In the genomic region with DNA sequence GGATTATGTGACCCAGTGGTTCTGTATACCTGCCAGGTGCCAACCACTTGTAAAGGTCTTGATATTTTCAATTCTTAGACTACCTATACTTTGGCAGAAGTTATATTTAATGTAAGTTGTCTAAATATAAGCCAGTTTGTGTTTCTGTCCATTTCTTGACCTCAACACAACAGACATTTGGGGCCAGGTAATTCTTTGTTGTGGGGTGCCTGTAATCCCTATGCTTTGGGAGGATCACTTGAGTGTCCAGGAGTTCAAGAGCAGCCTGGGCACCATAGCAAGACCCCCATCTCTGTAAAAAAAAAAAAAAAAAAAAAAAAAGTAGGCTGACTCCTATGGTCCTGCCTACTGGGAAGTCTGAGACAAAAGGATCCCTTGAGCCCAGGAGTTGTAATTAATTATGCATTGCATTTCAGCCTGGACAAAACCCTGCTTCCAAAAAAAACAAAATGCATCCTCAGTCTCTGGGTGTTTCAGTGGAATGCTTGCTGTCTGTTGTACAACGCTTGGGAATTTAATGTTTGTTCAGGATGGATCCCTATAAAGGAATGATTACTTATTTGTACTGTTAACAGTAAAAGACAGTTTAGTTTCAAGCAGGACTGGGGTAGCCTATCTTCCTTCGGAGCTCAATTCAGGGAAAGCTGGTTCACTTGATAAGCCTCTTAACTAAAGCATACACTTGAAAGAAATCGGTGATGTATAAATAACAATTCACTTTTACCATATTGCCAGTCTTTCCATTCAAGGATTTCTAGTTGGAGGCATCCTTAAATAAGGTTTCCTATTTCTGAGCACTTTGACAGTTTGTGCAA, we compare ENCODE assay signal across 9 cellular contexts. TPM values are rescaled to one million over a fixed set of nuclear protein-coding genes. Genes with fewer than 3 reads are reported as not detected.
DNase-seq lines count a peak whose midpoint lies in the region; ATAC-seq and TF ChIP-seq lines count a peak whose summit lies in the region.
"Had no signal": no experiment of that assay in that cellular context is flagged by ENCODE, and none has a peak within 500 bp of the region (broad histone marks: within the 10 kb centered on the region; RNA-seq: fewer than 3 reads in every experiment).

No MANE protein-coding gene starts in this region.

- H3K4me3 Mint-ChIP-seq in activated CD4-positive, alpha-beta T cell treated with anti-CD3 and anti-CD28 coated beads for 36 hours: peak overlapping the region; percentile 98
- H3K4me3 Mint-ChIP-seq in CD8-positive, alpha-beta memory T cell: peak overlapping the region in 2 of 7 donors; percentile 51 to 56

- peaks cover 33% of the 10 kb centered on the region for H3K4me1 ChIP-seq in CD8-positive, alpha-beta memory T cell (ENCODE audit: insufficient read depth, low read length)
- peaks cover 20% of the 10 kb centered on the region for H3K4me1 ChIP-seq in PC-9 (replicated peaks; ENCODE audit: insufficient read depth)
- H3K4me1 ChIP-seq in hepatocyte (ENCODE audit: insufficient read depth): peaks cover 14% of the 10 kb centered on the region

- H3K4me1 Mint-ChIP-seq in activated CD4-positive, alpha-beta T cell treated with anti-CD3 and anti-CD28 coated beads for 36 hours: peaks cover 33% of the 10 kb centered on the region
- peaks cover 30 to 49% (median 48%) of the 10 kb centered on the region in 3 donors for H3K4me1 Mint-ChIP-seq in CD8-positive, alpha-beta memory T cell

- H3K27ac Mint-ChIP-seq in activated CD4-positive, alpha-beta T cell treated with anti-CD3 and anti-CD28 coated beads for 36 hours: peak overlapping the region; percentile 55
- peak overlapping the region in 7 of 8 donors; percentile 17 to 98 (median 59) for H3K27ac Mint-ChIP-seq in CD8-positive, alpha-beta memory T cell

- H3K4me2 ChIP-seq in PC-9 (peak overlapping the region; percentile 99), hepatocyte (peak overlapping the region; percentile 91)

- no peak for ATAC-seq in activated CD4-positive, alpha-beta T cell treated with anti-CD3 and anti-CD28 coated beads for 36 hours
- no peak for ATAC-seq in GM19452 (IDR thresholded peaks at IDR 0.05; ENCODE audit: unreplicated experiment)
- ATAC-seq in GM21381 (IDR thresholded peaks at IDR 0.05; ENCODE audit: unreplicated experiment): no peak

- H3K79me2 ChIP-seq in PC-9 (ENCODE audit: low read depth): peaks cover 43% of the 10 kb centered on the region
- peaks cover 32% of the 10 kb centered on the region for H3K79me2 ChIP-seq in hepatocyte

- H2AFZ ChIP-seq in PC-9 (no peak overlapping the region), hepatocyte (no peak overlapping the region)

- no peak overlapping the region for H3K4me3 ChIP-seq in CD8-positive, alpha-beta memory T cell (ENCODE audit: low read length)
- no peak overlapping the region for H3K4me3 ChIP-seq in PC-9
- H3K4me3 ChIP-seq in hepatocyte: no peak overlapping the region
- H3K4me3 ChIP-seq: suprapubic skin had no signal

- H3K9me3 ChIP-seq in CD8-positive, alpha-beta memory T cell (ENCODE audit: low read length): no peaks in the 10 kb centered on the region
- H3K9me3 ChIP-seq in PC-9 (ENCODE audit: insufficient read depth, low read depth) (no peaks in the 10 kb centered on the region), hepatocyte (ENCODE audit: low read depth) (no peaks in the 10 kb centered on the region)
- H3K9me3 ChIP-seq: suprapubic skin had no signal

- no TSS peak for BruUV-seq in PC-9 (replicated peaks; lab: Mats Ljungman, UMichigan)

- H3K9me3 Mint-ChIP-seq in activated CD4-positive, alpha-beta T cell treated with anti-CD3 and anti-CD28 coated beads for 36 hours (ENCODE audit: low read depth): no peaks in the 10 kb centered on the region
- H3K9me3 Mint-ChIP-seq in CD8-positive, alpha-beta memory T cell: no peaks in the 10 kb centered on the region

- intact Hi-C loops in activated CD4-positive, alpha-beta T cell treated with anti-CD3 and anti-CD28 coated beads for 36 hours (cut with DNase I, micrococcal nuclease): loop anchor here in 1 of 2 experiments (10.0 kb wide), 1 partner anchor 511 kb away; the partner anchor contains the start of gene EML6
- intact Hi-C loops in PC-9 (cut with micrococcal nuclease; ENCODE audit: unreplicated experiment): no loop called here

- peaks cover 58% of the 10 kb centered on the region for H3K36me3 Mint-ChIP-seq in activated CD4-positive, alpha-beta T cell treated with anti-CD3 and anti-CD28 coated beads for 36 hours (ENCODE audit: low read depth)
- peaks cover 10 to 72% (median 11%) of the 10 kb centered on the region in 3 donors for H3K36me3 Mint-ChIP-seq in CD8-positive, alpha-beta memory T cell

- peaks cover 83% of the 10 kb centered on the region for H3F3A ChIP-seq in PC-9 (ENCODE audit: insufficient read depth, low read depth)

- H4K20me1 ChIP-seq in PC-9 (ENCODE audit: insufficient read depth) (peaks cover 40% of the 10 kb centered on the region), hepatocyte (ENCODE audit: insufficient read depth, poor library complexity, severe bottlenecking) (peaks cover 13% of the 10 kb centered on the region)

- POLR2A ChIA-PET in activated CD4-positive, alpha-beta T cell treated with anti-CD3 and anti-CD28 coated beads for 36 hours (lab: Charles Lee): no interaction called here
- POLR2A ChIA-PET in CD8-positive, alpha-beta memory T cell (lab: Charles Lee): no interaction called here
- POLR2A ChIA-PET in PC-9 (lab: Charles Lee; ENCODE audit: unreplicated experiment): interaction anchor here (0.5 to 0.7 kb wide), 2 partner anchors 69 to 614 kb away, joined by 3 to 8 read pairs; no protein-coding TSS in a partner anchor

- no peaks in the 10 kb centered on the region for H3K27me3 ChIP-seq in CD8-positive, alpha-beta memory T cell (ENCODE audit: insufficient read depth, low read length, poor library complexity, severe bottlenecking)
- H3K27me3 ChIP-seq in PC-9 (ENCODE audit: insufficient read depth, low read depth): no peaks in the 10 kb centered on the region
- no peaks in the 10 kb centered on the region for H3K27me3 ChIP-seq in hepatocyte
- H3K27me3 ChIP-seq: suprapubic skin had no signal

- no peaks in the 10 kb centered on the region for H3K9me2 ChIP-seq in PC-9 (ENCODE audit: insufficient read depth)
- H3K9me2 ChIP-seq in hepatocyte (replicated peaks; ENCODE audit: insufficient read depth): no peaks in the 10 kb centered on the region

- H3K27ac ChIP-seq in CD8-positive, alpha-beta memory T cell (ENCODE audit: low read depth, low read length): no peak overlapping the region
- H3K27ac ChIP-seq in PC-9 (peak overlapping the region; percentile 83; the same call in 1 of the 2 replicates), hepatocyte (no peak overlapping the region)
- H3K27ac ChIP-seq: suprapubic skin had no signal

- CTCF ChIA-PET in activated CD4-positive, alpha-beta T cell treated with anti-CD3 and anti-CD28 coated beads for 36 hours (lab: Charles Lee): no interaction called here
- CTCF ChIA-PET in CD8-positive, alpha-beta memory T cell (lab: Charles Lee): no interaction called here
- CTCF ChIA-PET in PC-9 (lab: Charles Lee): no interaction called here

- TF ChIP-seq CTCF in PC-9 (conservative IDR thresholded peaks at IDR 0.05) (no peak), hepatocyte (IDR thresholded peaks at IDR 0.05; ENCODE audit: poor library complexity) (no peak)

- H3K27me3 Mint-ChIP-seq in activated CD4-positive, alpha-beta T cell treated with anti-CD3 and anti-CD28 coated beads for 36 hours: no peaks in the 10 kb centered on the region
- peaks cover 0 to 2% of the 10 kb centered on the region in 2 donors for H3K27me3 Mint-ChIP-seq in CD8-positive, alpha-beta memory T cell

- no peak for DNase-seq in activated CD4-positive, alpha-beta T cell treated with anti-CD3 and anti-CD28 coated beads for 36 hours
- DNase-seq in activated CD4-positive, alpha-beta T cell treated with anti-CD3 and anti-CD28 coated beads for 4 hours: no peak
- no peak for DNase-seq in CD8-positive, alpha-beta memory T cell
- DNase-seq in PC-9: no peak
- no peak for DNase-seq in hepatocyte (ENCODE audit: low spot score)
- DNase-seq in kidney glomerular epithelial cell (lab: John Stamatoyannopoulos, UW): no peak

- WGBS in hepatocyte (ENCODE audit: low lambda C conversion rate, missing lambda C conversion rate): 88% methylated on average over 3 of the region's 3 CpGs

- H3K36me3 ChIP-seq in CD8-positive, alpha-beta memory T cell (ENCODE audit: insufficient read depth, low read length): peaks cover 24% of the 10 kb centered on the region
- H3K36me3 ChIP-seq in PC-9 (ENCODE audit: low read depth) (peaks cover 46% of the 10 kb centered on the region), hepatocyte (replicated peaks; ENCODE audit: insufficient read depth, low read depth) (no peaks in the 10 kb centered on the region)

RNA-seq across cellular contexts. Expression of gene RPS27A, which starts 3.4 kb away (rescaled TPM):
- total RNA-seq in activated CD4-positive, alpha-beta T cell treated with anti-CD3 and anti-CD28 coated beads for 36 hours: 1,000 to 10,000 TPM in 1 of 2 experiments, 100 to 1,000 TPM in 1; 674 to 1,461 TPM
- 1,000 to 10,000 TPM; 1,155 to 1,172 TPM for total RNA-seq in CD8-positive, alpha-beta memory T cell
- 3,070 TPM for polyA plus RNA-seq in CD8-positive, alpha-beta memory T cell
- total RNA-seq in PC-9 (2021): 1,269 and 1,616 TPM in 2 replicates
- total RNA-seq in hepatocyte: 1,542 and 1,777 TPM in 2 replicates
- polyA plus RNA-seq in hepatocyte: 601 and 608 TPM in 2 replicates

RNA-seq across cellular contexts. Expression of gene CLHC1, which starts 3.8 kb away (rescaled TPM):
- 1 to 10 TPM; 4.0 to 6.1 TPM for total RNA-seq in activated CD4-positive, alpha-beta T cell treated with anti-CD3 and anti-CD28 coated beads for 36 hours
- 1 to 10 TPM; 8.4 to 9.8 TPM for total RNA-seq in CD8-positive, alpha-beta memory T cell
- polyA plus RNA-seq in CD8-positive, alpha-beta memory T cell: 1.1 TPM
- total RNA-seq in PC-9 (2021): 20.5 and 27.1 TPM in 2 replicates
- total RNA-seq in hepatocyte: 7.9 and 21.1 TPM in 2 replicates
- polyA plus RNA-seq in hepatocyte: 7.3 and 10.6 TPM in 2 replicates

RNA-seq across cellular contexts. Expression of gene MTIF2, which starts 33.1 kb away (rescaled TPM):
- 10 to 100 TPM; 37.3 to 43.2 TPM for total RNA-seq in activated CD4-positive, alpha-beta T cell treated with anti-CD3 and anti-CD28 coated beads for 36 hours
- total RNA-seq in CD8-positive, alpha-beta memory T cell: 10 to 100 TPM; 58.3 to 58.9 TPM
- 19.5 TPM for polyA plus RNA-seq in CD8-positive, alpha-beta memory T cell
- total RNA-seq in PC-9 (2021): 44.6 and 52.0 TPM in 2 replicates
- total RNA-seq in hepatocyte: 25.6 and 30.2 TPM in 2 replicates
- polyA plus RNA-seq in hepatocyte: 16.5 and 17.4 TPM in 2 replicates
